Comparison of ENCODE assay signal across 19 cellular contexts in the genomic region with DNA sequence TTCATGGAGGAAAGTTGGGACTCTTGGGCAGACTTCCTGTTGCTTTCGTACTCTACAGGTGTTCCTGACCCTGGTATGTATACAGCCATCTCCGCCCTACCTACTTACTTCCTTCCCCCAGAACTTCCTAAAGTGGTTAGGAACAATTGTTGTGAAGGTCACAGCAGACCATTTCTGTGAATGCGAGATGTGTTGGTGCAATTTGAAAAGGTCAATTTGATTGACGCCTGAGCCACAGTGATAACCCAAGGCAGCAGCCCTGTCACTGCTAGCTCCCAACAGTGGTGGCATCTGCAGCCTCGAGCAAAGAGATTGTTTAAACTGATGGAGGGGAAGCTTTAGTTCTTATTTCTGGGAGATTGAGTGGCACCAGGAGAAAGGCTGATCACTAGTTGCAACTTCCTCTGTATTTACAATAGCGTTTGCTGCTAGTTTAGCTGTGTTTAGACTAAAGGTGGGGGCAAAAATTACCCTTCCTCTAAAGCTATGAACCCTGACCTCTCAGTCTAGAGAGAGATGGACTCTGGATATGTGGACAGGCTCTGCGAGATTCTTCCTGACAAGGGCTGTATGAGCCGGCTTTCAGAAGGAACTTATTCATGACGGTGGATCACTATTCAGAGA.
DNase-seq lines count a peak whose midpoint lies in the region; ATAC-seq and TF ChIP-seq lines count a peak whose summit lies in the region.
"Had no signal": no experiment of that assay in that cellular context is flagged by ENCODE, and none has a peak within 500 bp of the region (broad histone marks: within the 10 kb centered on the region; RNA-seq: fewer than 3 reads in every experiment).

No MANE protein-coding gene starts in this region.

- TF ChIP-seq CTCF in WTC11 (IDR thresholded peaks at IDR 0.05) (no peak), sigmoid colon (IDR thresholded peaks at IDR 0.05) (no peak)

- peak overlapping the region; percentile 93 for H3K27ac Mint-ChIP-seq in WTC11
- H3K27ac Mint-ChIP-seq: activated CD8-positive, alpha-beta memory T cell treated with anti-CD3 and anti-CD28 coated beads, Interleukin-2, amount 10 ng/mL, durations not matched to agents 7 days and 5 days; stimulated activated naive CD8-positive, alpha-beta T cell treated with anti-CD3 and anti-CD28 coated beads, Interleukin-15, Interleukin-2, amounts not matched to agents 100 ng/mL and 50 ng/mL, for 24 hours had no signal

- H3K27ac ChIP-seq in HUES48 (ENCODE audit: low read depth, low read length) = peak overlapping the region; percentile 85
- H3K27ac ChIP-seq in sigmoid colon = peak overlapping the region in 3 of 4 donors; percentile 70 to 83 (median 72)
- H3K27ac ChIP-seq in effector memory CD4-positive, alpha-beta T cell (ENCODE audit: insufficient read depth, low read length, poor library complexity, severe bottlenecking) = no peak overlapping the region

- H3K4me1 Mint-ChIP-seq in WTC11 = peaks cover 67% of the 10 kb centered on the region

- intact Hi-C loops in left colon (cut with DNase I, micrococcal nuclease) (loop anchor here in 1 of 2 donors (10.0 kb wide), 1 partner anchor 121 kb away; no protein-coding TSS in a partner anchor), sigmoid colon (cut with DNase I) (loop anchor here (10.0 kb wide), 1 partner anchor 391 kb away; the partner anchor contains the start of gene SOS1)

- TF ChIP-seq POLR2A in sigmoid colon (IDR thresholded peaks at IDR 0.05) = no peak

- H3K9me3 ChIP-seq in HUES48 (ENCODE audit: control insufficient read depth, insufficient read depth, low read length) (peaks cover 4% of the 10 kb centered on the region; the same call in 1 of the 2 replicates), sigmoid colon (no peaks in the 10 kb centered on the region)
- H3K9me3 ChIP-seq in effector memory CD4-positive, alpha-beta T cell (ENCODE audit: control insufficient read depth, low read length) = no peaks in the 10 kb centered on the region
- H3K9me3 ChIP-seq: prostate gland had no signal

- 70 to 77% methylated on average over 9 of the region's 9 CpGs for WGBS in sigmoid colon, 2 donors

- H3K27me3 ChIP-seq in HUES48 (ENCODE audit: control insufficient read depth, insufficient read depth, low read length) (no peaks in the 10 kb centered on the region), sigmoid colon (no peaks in the 10 kb centered on the region)
- H3K27me3 ChIP-seq in effector memory CD4-positive, alpha-beta T cell (replicated peaks; ENCODE audit: control insufficient read depth, insufficient read depth, low read length, poor library complexity, severe bottlenecking) = no peaks in the 10 kb centered on the region

- ATAC-seq in WTC11 (no peak), left colon (peak; percentile 27), GM19328 (IDR thresholded peaks at IDR 0.05; ENCODE audit: unreplicated experiment) (no peak), HG03457 (IDR thresholded peaks at IDR 0.05; ENCODE audit: unreplicated experiment) (no peak)
- ATAC-seq: activated CD4-positive, CD25-positive, alpha-beta regulatory T cell treated with anti-CD3 and anti-CD28 coated beads, Interleukin-2, amount 50 U/mL, for 24 hours; activated CD8-positive, alpha-beta memory T cell treated with anti-CD3 and anti-CD28 coated beads, Interleukin-2, amount 10 ng/mL, durations not matched to agents 7 days and 5 days; naive thymus-derived CD8-positive, alpha-beta T cell had no signal

- H3K36me3 ChIP-seq in HUES48 (ENCODE audit: control insufficient read depth, insufficient read depth, low read length) = no peaks in the 10 kb centered on the region
- no peaks in the 10 kb centered on the region for H3K36me3 ChIP-seq in sigmoid colon
- no peaks in the 10 kb centered on the region for H3K36me3 ChIP-seq in effector memory CD4-positive, alpha-beta T cell (ENCODE audit: control insufficient read depth, insufficient read depth, low read length)
- H3K36me3 ChIP-seq: prostate gland had no signal

- peaks cover 11% of the 10 kb centered on the region for H3K9me3 Mint-ChIP-seq in WTC11
- H3K9me3 Mint-ChIP-seq: naive thymus-derived CD8-positive, alpha-beta T cell; stimulated activated naive CD8-positive, alpha-beta T cell treated with anti-CD3 and anti-CD28 coated beads, Interleukin-15, Interleukin-2, amounts not matched to agents 100 ng/mL and 50 ng/mL, for 24 hours had no signal

- POLR2A ChIA-PET in WTC11 (lab: Charles Lee) = no interaction called here

- H3K4me1 ChIP-seq in HUES48 (ENCODE audit: control insufficient read depth, insufficient read depth, low read length) = peaks cover 44% of the 10 kb centered on the region
- H3K4me1 ChIP-seq in sigmoid colon = peaks cover 0 to 69% (median 60%) of the 10 kb centered on the region in 4 donors
- H3K4me1 ChIP-seq in effector memory CD4-positive, alpha-beta T cell (ENCODE audit: control insufficient read depth, insufficient read depth, low read length, poor library complexity, severe bottlenecking) = no peaks in the 10 kb centered on the region
- H3K4me1 ChIP-seq: prostate gland had no signal

- no peaks in the 10 kb centered on the region for H3K27me3 Mint-ChIP-seq in WTC11 (ENCODE audit: low read depth)
- H3K27me3 Mint-ChIP-seq: naive thymus-derived CD8-positive, alpha-beta T cell; stimulated activated naive CD8-positive, alpha-beta T cell treated with anti-CD3 and anti-CD28 coated beads, Interleukin-15, Interleukin-2, amounts not matched to agents 100 ng/mL and 50 ng/mL, for 24 hours had no signal

- H3K4me3 ChIP-seq in HUES48 (ENCODE audit: low read depth, low read length) (no peak overlapping the region), sigmoid colon (no peak overlapping the region)
- H3K4me3 ChIP-seq in effector memory CD4-positive, alpha-beta T cell (ENCODE audit: insufficient read depth, low read depth, low read length, poor library complexity, severe bottlenecking) = no peak overlapping the region
- H3K4me3 ChIP-seq: prostate gland had no signal

- no peak overlapping the region for H3K9ac ChIP-seq in HUES48 (ENCODE audit: low read depth, low read length)

- H3K4me3 Mint-ChIP-seq in WTC11 = no peak overlapping the region
- H3K4me3 Mint-ChIP-seq: activated CD8-positive, alpha-beta memory T cell treated with anti-CD3 and anti-CD28 coated beads, Interleukin-2, amount 10 ng/mL, durations not matched to agents 7 days and 5 days; naive thymus-derived CD8-positive, alpha-beta T cell; stimulated activated naive CD8-positive, alpha-beta T cell treated with anti-CD3 and anti-CD28 coated beads, Interleukin-15, Interleukin-2, amounts not matched to agents 100 ng/mL and 50 ng/mL, for 24 hours had no signal

- no peak for TF ChIP-seq EP300 in sigmoid colon (IDR thresholded peaks at IDR 0.05)

- peaks cover 22% of the 10 kb centered on the region for H3K36me3 Mint-ChIP-seq in WTC11
- H3K36me3 Mint-ChIP-seq: activated CD8-positive, alpha-beta memory T cell treated with anti-CD3 and anti-CD28 coated beads, Interleukin-2, amount 10 ng/mL, durations not matched to agents 7 days and 5 days had no signal

- CTCF ChIA-PET in WTC11 (lab: Charles Lee) = interaction anchor here (1.1 to 2.3 kb wide), 3 partner anchors 79 to 214 kb away, joined by 3 to 20 read pairs (median 9); no protein-coding TSS in a partner anchor

- no peak for DNase-seq in WTC11 (ENCODE audit: low spot score)
- no peak for DNase-seq in left colon
- DNase-seq in sigmoid colon = no peak
- no peak for DNase-seq in effector memory CD4-positive, alpha-beta T cell
- DNase-seq: activated CD8-positive, alpha-beta memory T cell treated with anti-CD3 and anti-CD28 coated beads, Interleukin-2, amount 10 ng/mL, durations not matched to agents 7 days and 5 days; activated effector memory CD4-positive, alpha-beta T cell treated with anti-CD3 and anti-CD28 coated beads, Interleukin-2, amount 50 U/mL, for 16 hours; amniotic stem cell; Calu3; central memory CD4-positive, alpha-beta T cell; effector CD4-positive, alpha-beta T cell; naive thymus-derived CD8-positive, alpha-beta T cell; NCI-H1694 treated with DMSO at 0.1 percent for 48 hours; stimulated activated CD4-positive, alpha-beta T cell treated with anti-CD3 and anti-CD28 coated beads, Interleukin-15, amount 100 ng/mL, for 24 hours had no signal

TF ChIP-seq in WTC11, 78 proteins besides CTCF, POLR2A, EP300 and RAD21:
- TF ChIP-seq JUN (CRISPR knock-in tag; IDR thresholded peaks at IDR 0.05) (no peak), GABPB1 (CRISPR knock-in tag; IDR thresholded peaks at IDR 0.05) (peak; percentile 40; the same call in 1 of the 2 replicates), TEAD1 (CRISPR knock-in tag; IDR thresholded peaks at IDR 0.05) (0 out of 2 replicates have a peak, but pooled peaks have one; percentile 43), ZNF317 (CRISPR knock-in tag; IDR thresholded peaks at IDR 0.05; ENCODE audit: borderline replicate concordance, low read depth) (no peak), FOXJ3 (CRISPR knock-in tag; IDR thresholded peaks at IDR 0.05; ENCODE audit: borderline replicate concordance) (no peak), USF2 (CRISPR knock-in tag; IDR thresholded peaks at IDR 0.05) (no peak), HMGXB4 (CRISPR knock-in tag; IDR thresholded peaks at IDR 0.05) (no peak), ZNF671 (CRISPR knock-in tag; IDR thresholded peaks at IDR 0.05) (no peak), OVOL2 (CRISPR knock-in tag; IDR thresholded peaks at IDR 0.05; ENCODE audit: borderline replicate concordance) (no peak), NFATC4 (CRISPR knock-in tag; IDR thresholded peaks at IDR 0.05) (no peak), EMX1 (CRISPR knock-in tag; IDR thresholded peaks at IDR 0.05) (no peak), GRHL2 (CRISPR knock-in tag; IDR thresholded peaks at IDR 0.05; ENCODE audit: insufficient replicate concordance, severe bottlenecking) (no peak)
TF ChIP-seq in WTC11: peak in this region for 2.
